18 cellular contexts compared by ENCODE assay signal in genomic region chr10:77893386-77893785, GRCh38. TPM values are rescaled to one million over a fixed set of nuclear protein-coding genes. Genes with fewer than 3 reads are reported as not detected.
DNase-seq lines count a peak whose midpoint lies in the region; ATAC-seq and TF ChIP-seq lines count a peak whose summit lies in the region.
"Had no signal": no experiment of that assay in that cellular context is flagged by ENCODE, and none has a peak within 500 bp of the region (broad histone marks: within the 10 kb centered on the region; RNA-seq: fewer than 3 reads in every experiment).

No MANE protein-coding gene starts in this region.

- no peak overlapping the region for H4K5ac ChIP-seq in mesendoderm (ENCODE audit: low read length)

- intact Hi-C loops in Caco-2 (cut with micrococcal nuclease; ENCODE audit: unreplicated experiment): no loop called here
- intact Hi-C loops in PC-3 (cut with micrococcal nuclease): no loop called here

- H3K4me3 ChIP-seq in Caco-2 (ENCODE audit: low read depth, low read length) (no peak overlapping the region), mesendoderm (ENCODE audit: low read length) (no peak overlapping the region), SK-N-SH (ENCODE audit: low read depth in 2 of 2, low read length in 1 of 2) (no peak overlapping the region), PC-3 (ENCODE audit: low read length) (no peak overlapping the region)
- H3K4me3 ChIP-seq: BLaER1 treated with 17β-estradiol and CSF1 and Interleukin-3, amounts not matched to agents 10 nM and 100 nM; PC-9 had no signal

- no peaks in the 10 kb centered on the region for H3K9me3 ChIP-seq in Caco-2
- no peaks in the 10 kb centered on the region for H3K9me3 ChIP-seq in SK-N-SH
- no peaks in the 10 kb centered on the region for H3K9me3 ChIP-seq in PC-3 (ENCODE audit: low read length)
- H3K9me3 ChIP-seq: BLaER1 treated with 17β-estradiol and CSF1 and Interleukin-3, amounts not matched to agents 10 nM and 100 nM had no signal

- BruUV-seq in Caco-2 (replicated peaks; lab: Mats Ljungman, UMichigan): no TSS peak
- BruUV-seq in PC-3 (replicated peaks; lab: Mats Ljungman, UMichigan): no TSS peak

- H3K56ac ChIP-seq in mesendoderm (ENCODE audit: low read length): peak overlapping the region; percentile 56

- no peak overlapping the region for H2AK5ac ChIP-seq in mesendoderm (ENCODE audit: low read length)

- H3K36me3 ChIP-seq in Caco-2 (ENCODE audit: control insufficient read depth, insufficient read depth, low read length) (no peaks in the 10 kb centered on the region), mesendoderm (ENCODE audit: control insufficient read depth, insufficient read depth, low read length) (no peaks in the 10 kb centered on the region), SK-N-SH (replicated peaks in 1 of 2; ENCODE audit: control insufficient read depth in 1 of 2, insufficient read depth in 2 of 2, low read length in 1 of 2) (no peaks in the 10 kb centered on the region), PC-3 (ENCODE audit: low read depth, low read length) (no peaks in the 10 kb centered on the region)
- H3K36me3 ChIP-seq: BLaER1 treated with 17β-estradiol and CSF1 and Interleukin-3, amounts not matched to agents 10 nM and 100 nM had no signal

- no peak for TF ChIP-seq EP300 in SK-N-SH (IDR thresholded peaks at IDR 0.05; ENCODE audit: borderline replicate concordance in 1 of 2, low read depth in 1 of 2, low read length in 1 of 2)

- H3K4ac ChIP-seq in mesendoderm (ENCODE audit: low read depth, low read length): no peak overlapping the region

- H3K9me3 Mint-ChIP-seq in Caco-2 (ENCODE audit: unreplicated experiment): no peaks in the 10 kb centered on the region
- no peaks in the 10 kb centered on the region for H3K9me3 Mint-ChIP-seq in brain
- no peaks in the 10 kb centered on the region for H3K9me3 Mint-ChIP-seq in stimulated activated effector memory CD8-positive, alpha-beta T cell treated with anti-CD3 and anti-CD28 coated beads, Interleukin-12 subunit alpha, Interleukin-12 subunit beta, amount 100 ng/mL, for 72 hours

- H3K4me1 Mint-ChIP-seq in Caco-2 (ENCODE audit: low read depth, unreplicated experiment) (peaks cover 54% of the 10 kb centered on the region), brain (peaks cover 95% of the 10 kb centered on the region)
- H3K4me1 Mint-ChIP-seq in stimulated activated effector memory CD8-positive, alpha-beta T cell treated with anti-CD3 and anti-CD28 coated beads, Interleukin-12 subunit alpha, Interleukin-12 subunit beta, amount 100 ng/mL, for 72 hours: peaks cover 31% of the 10 kb centered on the region

- H3K36me3 Mint-ChIP-seq in Caco-2 (ENCODE audit: insufficient read depth, unreplicated experiment) (peaks cover 38% of the 10 kb centered on the region), brain (no peaks in the 10 kb centered on the region)
- H3K36me3 Mint-ChIP-seq in stimulated activated effector memory CD8-positive, alpha-beta T cell treated with anti-CD3 and anti-CD28 coated beads, Interleukin-12 subunit alpha, Interleukin-12 subunit beta, amount 100 ng/mL, for 72 hours: no peaks in the 10 kb centered on the region

- ATAC-seq in stimulated activated effector memory CD8-positive, alpha-beta T cell treated with anti-CD3 and anti-CD28 coated beads, Interleukin-12 subunit alpha, Interleukin-12 subunit beta, amount 100 ng/mL, for 72 hours: no peak
- ATAC-seq in PC-3 (no peak), GM21717 (IDR thresholded peaks at IDR 0.05; ENCODE audit: unreplicated experiment) (no peak)

- no peak overlapping the region for H3K23ac ChIP-seq in mesendoderm (ENCODE audit: low read length)

- H3K4me3 Mint-ChIP-seq in Caco-2 (ENCODE audit: unreplicated experiment) (no peak overlapping the region), brain (no peak overlapping the region)
- H3K4me3 Mint-ChIP-seq in stimulated activated effector memory CD8-positive, alpha-beta T cell treated with anti-CD3 and anti-CD28 coated beads, Interleukin-12 subunit alpha, Interleukin-12 subunit beta, amount 100 ng/mL, for 72 hours: no peak overlapping the region

- H3K4me2 ChIP-seq in mesendoderm (ENCODE audit: low read length) (no peak overlapping the region), SK-N-SH (no peak overlapping the region), PC-3 (ENCODE audit: low read length) (no peak overlapping the region)
- H3K4me2 ChIP-seq: PC-9 had no signal

- H3F3A ChIP-seq in SK-N-SH (replicated peaks; ENCODE audit: insufficient read depth): peaks cover 2% of the 10 kb centered on the region
- H3F3A ChIP-seq in PC-3 (ENCODE audit: low read length, unreplicated experiment): peaks cover 5% of the 10 kb centered on the region

- H3K9ac ChIP-seq in mesendoderm (ENCODE audit: low read length): no peak overlapping the region
- no peak overlapping the region for H3K9ac ChIP-seq in SK-N-SH
- H3K9ac ChIP-seq in PC-3 (ENCODE audit: low read length): no peak overlapping the region
- H3K9ac ChIP-seq: BLaER1 treated with 17β-estradiol and CSF1 and Interleukin-3, amounts not matched to agents 10 nM and 100 nM had no signal

- peak overlapping the region; percentile 56 for H3K27ac Mint-ChIP-seq in Caco-2 (ENCODE audit: unreplicated experiment)
- peak overlapping the region; percentile 6 to 98 (median 33) for H3K27ac Mint-ChIP-seq in brain
- H3K27ac Mint-ChIP-seq in stimulated activated effector memory CD8-positive, alpha-beta T cell treated with anti-CD3 and anti-CD28 coated beads, Interleukin-12 subunit alpha, Interleukin-12 subunit beta, amount 100 ng/mL, for 72 hours: peak overlapping the region; percentile 61

- H2AFZ ChIP-seq in SK-N-SH (ENCODE audit: low read depth) (no peak overlapping the region), PC-3 (ENCODE audit: low read length) (no peak overlapping the region)
- H2AFZ ChIP-seq: PC-9 had no signal

- WGBS in mesendoderm (ENCODE audit: extremely low coverage, insufficient coverage, low lambda C conversion rate): no CpG with 5 or more reads among the region's 8 CpGs
- WGBS in SK-N-SH (ENCODE audit: low lambda C conversion rate): 88% methylated on average over 6 of the region's 8 CpGs

- H2BK5ac ChIP-seq in mesendoderm (ENCODE audit: low read length): no peak overlapping the region

- peaks cover 88% of the 10 kb centered on the region for H3K79me2 ChIP-seq in mesendoderm (ENCODE audit: control insufficient read depth, insufficient read depth, low read length)
- peaks cover 97% of the 10 kb centered on the region for H3K79me2 ChIP-seq in SK-N-SH (ENCODE audit: insufficient read depth)
- peaks cover 94% of the 10 kb centered on the region for H3K79me2 ChIP-seq in PC-3 (ENCODE audit: low read length)

- H3K27me3 Mint-ChIP-seq in Caco-2 (ENCODE audit: insufficient read depth, unreplicated experiment) (no peaks in the 10 kb centered on the region), brain (no peaks in the 10 kb centered on the region)

- CTCF ChIA-PET in Caco-2 (lab: Charles Lee) (no interaction called here), SK-N-SH (lab: Yijun Ruan, JAX) (interaction anchor here (1.7 kb wide), 1 partner anchor 32 kb away, joined by 5 read pairs; no protein-coding TSS in a partner anchor), PC-3 (lab: Charles Lee) (no interaction called here)

- no peak overlapping the region for H2BK15ac ChIP-seq in mesendoderm (replicated peaks; ENCODE audit: low read depth)

- DNase-seq in Caco-2 (no peak), mesendoderm (no peak), SK-N-SH (no peak), PC-3 (no peak), putamen (ENCODE audit: low spot score) (no peak)
- no peak for DNase-seq in stimulated activated effector memory CD8-positive, alpha-beta T cell treated with anti-CD3 and anti-CD28 coated beads, Interleukin-12 subunit alpha, Interleukin-12 subunit beta, amount 100 ng/mL, for 72 hours (ENCODE audit: low spot score in 2 of 2)
- DNase-seq: 8988T, EL, H7, Karpas-422, NCI-H187 treated with DMSO at 0.1 percent for 48 hours, NCI-H446, NCI-H748 treated with DMSO at 0.1 percent for 48 hours, PC-9, SHP77 had no signal

- POLR2A ChIA-PET in Caco-2 (lab: Charles Lee): no interaction called here
- POLR2A ChIA-PET in SK-N-SH (lab: Yijun Ruan, JAX): no interaction called here
- POLR2A ChIA-PET in PC-3 (lab: Charles Lee; ENCODE audit: unreplicated experiment): no interaction called here

- no peak overlapping the region for H3K18ac ChIP-seq in mesendoderm (ENCODE audit: low read length)

- H3K79me1 ChIP-seq in mesendoderm (ENCODE audit: low read length): peaks cover 32% of the 10 kb centered on the region

- no peaks in the 10 kb centered on the region for H3K9me2 ChIP-seq in SK-N-SH
- H3K9me2 ChIP-seq in PC-3 (replicated peaks; ENCODE audit: low read length): no peaks in the 10 kb centered on the region

- no peak for TF ChIP-seq CTCF in Caco-2 (IDR thresholded peaks at IDR 0.05; ENCODE audit: insufficient read depth in 1 of 2, low read depth in 1 of 2, low read length in 1 of 2, severe bottlenecking in 1 of 2, unreplicated experiment in 1 of 2)
- TF ChIP-seq CTCF in brain (conservative IDR thresholded peaks at IDR 0.05): no peak
- no peak for TF ChIP-seq CTCF in SK-N-SH (IDR thresholded peaks at IDR 0.05)
- TF ChIP-seq CTCF in PC-3 (conservative IDR thresholded peaks at IDR 0.05; ENCODE audit: low read depth, low read length): no peak

- peaks cover 91% of the 10 kb centered on the region for H4K20me1 ChIP-seq in SK-N-SH (ENCODE audit: insufficient read depth)
- H4K20me1 ChIP-seq in PC-3 (ENCODE audit: low read length): peaks cover 19% of the 10 kb centered on the region; the same call in 1 of the 2 replicates

- H3K27ac ChIP-seq in mesendoderm (ENCODE audit: low read depth, low read length) (no peak overlapping the region), SK-N-SH (ENCODE audit: low read depth in 2 of 2, low read length in 1 of 2) (peak overlapping the region in 1 of 2 experiments; percentile 36; a peak in 1 of 4 replicates), PC-3 (ENCODE audit: low read length) (no peak overlapping the region)
- H3K27ac ChIP-seq: BLaER1 treated with 17β-estradiol and CSF1 and Interleukin-3, amounts not matched to agents 10 nM and 100 nM; PC-9 had no signal

- no peak for TF ChIP-seq RAD21 in SK-N-SH (IDR thresholded peaks at IDR 0.05; ENCODE audit: low read length)

- H3K4me1 ChIP-seq in Caco-2 (peaks cover 21% of the 10 kb centered on the region), mesendoderm (ENCODE audit: control insufficient read depth, low read depth, low read length) (peaks cover 24% of the 10 kb centered on the region), SK-N-SH (ENCODE audit: control insufficient read depth in 1 of 2, insufficient read depth in 2 of 2, low read depth in 1 of 2, low read length in 1 of 2) (peaks cover 10 to 68% of the 10 kb centered on the region in 2 experiments), PC-3 (ENCODE audit: insufficient read depth, low read length) (peaks cover 20% of the 10 kb centered on the region)

- H3K27me3 ChIP-seq in Caco-2 (replicated peaks; ENCODE audit: control insufficient read depth, insufficient read depth, low read length) (no peaks in the 10 kb centered on the region), mesendoderm (ENCODE audit: insufficient read depth, low read length, poor library complexity) (no peaks in the 10 kb centered on the region), SK-N-SH (ENCODE audit: insufficient read depth) (no peaks in the 10 kb centered on the region), PC-3 (ENCODE audit: low read length) (no peaks in the 10 kb centered on the region)
- H3K27me3 ChIP-seq: BLaER1 treated with 17β-estradiol and CSF1 and Interleukin-3, amounts not matched to agents 10 nM and 100 nM had no signal

- no peak overlapping the region for H4K8ac ChIP-seq in mesendoderm (ENCODE audit: low read depth, low read length)

- no peak overlapping the region for H2BK120ac ChIP-seq in mesendoderm (ENCODE audit: low read depth, low read length)

RNA-seq across cellular contexts. Expression of gene DLG5, which starts 33.2 kb away (rescaled TPM):
- 65.9 and 69.7 TPM in 2 replicates for total RNA-seq in Caco-2 (2022)
- polyA plus RNA-seq in brain (ENCODE audit: insufficient read depth, low read depth, low replicate concordance): 20.7 TPM
- 58.5 TPM for polyA plus RNA-seq in mesendoderm (2013, experiment 1 of 2)
- 57.0 TPM for polyA plus RNA-seq in mesendoderm (2013, experiment 2 of 2)
- polyA plus RNA-seq in SK-N-SH (2012; rRNA removed): 15.3 and 31.3 TPM in 2 replicates
- 17.4 and 24.5 TPM in 2 replicates for polyA plus RNA-seq in SK-N-SH (2012; cell fraction: cytosol; rRNA removed)
- polyA plus RNA-seq in SK-N-SH (2012; cell fraction: nucleus; rRNA removed): 61.3 and 63.0 TPM in 2 replicates
- total RNA-seq in PC-3 (2014; rRNA removed): 118 and 158 TPM in 2 replicates
